25 cellular contexts compared by ENCODE assay signal in genomic region chr1:245717611-245718010, GRCh38.
"Had no signal": no experiment of that assay in that cellular context is flagged by ENCODE, and none has a peak within 500 bp of the region (broad histone marks: within the 10 kb centered on the region; RNA-seq: fewer than 3 reads in every experiment).

No MANE protein-coding gene starts in this region.

- H3K9me3 ChIP-seq: esophagus squamous epithelium, psoas muscle, sigmoid colon, spleen, thoracic aorta, tibial nerve, upper lobe of right lung, uterus had no signal

- H3K27ac ChIP-seq: esophagus squamous epithelium, psoas muscle, sigmoid colon, skin epidermis, spleen, thoracic aorta, tibial nerve, upper lobe of right lung, uterus had no signal

- H3K36me3 Mint-ChIP-seq: natural killer cell; stimulated activated memory B cell treated with anti-CD40 and anti-IgM and Interleukin-4, amounts not matched to agents 10 μg/mL and 1 μg/mL and 100 μg/mL, for 72 hours had no signal

- H3K4me3 Mint-ChIP-seq: effector memory CD8-positive, alpha-beta T cell; memory B cell; natural killer cell; neural crest cell; stimulated activated memory B cell treated with anti-CD40 and anti-IgM and Interleukin-4, amounts not matched to agents 10 μg/mL and 1 μg/mL and 100 μg/mL, for 72 hours; stimulated activated naive CD8-positive, alpha-beta T cell treated with anti-CD3 and anti-CD28 coated beads, Interleukin-15, Interleukin-2, amounts not matched to agents 100 ng/mL and 50 ng/mL, for 24 hours had no signal

- H3K27me3 Mint-ChIP-seq: memory B cell; stimulated activated naive CD8-positive, alpha-beta T cell treated with anti-CD3 and anti-CD28 coated beads, Interleukin-15, Interleukin-2, amounts not matched to agents 100 ng/mL and 50 ng/mL, for 24 hours had no signal

- H3K9me3 Mint-ChIP-seq: natural killer cell; neural crest cell; stimulated activated naive CD8-positive, alpha-beta T cell treated with anti-CD3 and anti-CD28 coated beads, Interleukin-15, Interleukin-2, amounts not matched to agents 100 ng/mL and 50 ng/mL, for 24 hours had no signal

- H3K4me3 ChIP-seq: esophagus squamous epithelium, lung, psoas muscle, sigmoid colon, skin epidermis, spleen, thoracic aorta, tibial nerve, upper lobe of right lung, uterus had no signal

- H3K27me3 ChIP-seq: esophagus squamous epithelium, sigmoid colon, spleen, tibial nerve, upper lobe of right lung, uterus had no signal

- DNase-seq: cortex of kidney; effector memory CD8-positive, alpha-beta T cell; erythroblast; esophagus squamous epithelium; hypothalamus; kidney; natural killer cell; nucleus accumbens; posterior cingulate gyrus; psoas muscle; right cardiac atrium; sigmoid colon; spleen; stimulated activated CD4-positive, alpha-beta T cell treated with anti-CD3 and anti-CD28 coated beads, Interleukin-4, amount 100 ng/mL, for 4 hours; upper lobe of right lung; uterus had no signal

- H3K4me1 Mint-ChIP-seq: natural killer cell, neural crest cell had no signal

- H3K4me1 ChIP-seq: psoas muscle, sigmoid colon, spleen, tibial nerve, upper lobe of right lung, uterus had no signal

- H3K27ac Mint-ChIP-seq: effector memory CD8-positive, alpha-beta T cell; memory B cell; natural killer cell; stimulated activated memory B cell treated with anti-CD40 and anti-IgM and Interleukin-4, amounts not matched to agents 10 μg/mL and 1 μg/mL and 100 μg/mL, for 72 hours; stimulated activated naive CD8-positive, alpha-beta T cell treated with anti-CD3 and anti-CD28 coated beads, Interleukin-15, Interleukin-2, amounts not matched to agents 100 ng/mL and 50 ng/mL, for 24 hours had no signal

- H3K36me3 ChIP-seq: esophagus squamous epithelium, sigmoid colon, spleen, thoracic aorta, tibial nerve, upper lobe of right lung, uterus had no signal

- ATAC-seq: effector memory CD8-positive, alpha-beta T cell; left lobe of liver; natural killer cell; psoas muscle; right cardiac atrium; stimulated activated memory B cell treated with anti-CD40 and anti-IgM and Interleukin-4, amounts not matched to agents 10 μg/mL and 1 μg/mL and 100 μg/mL, for 72 hours; upper lobe of right lung had no signal
